ENCODE assay signal across 14 cellular contexts in genomic region chr12:118302053-118302452, GRCh38.
DNase-seq lines count a peak whose midpoint lies in the region; ATAC-seq and TF ChIP-seq lines count a peak whose summit lies in the region.
"Had no signal": no experiment of that assay in that cellular context is flagged by ENCODE, and none has a peak within 500 bp of the region (broad histone marks: within the 10 kb centered on the region; RNA-seq: fewer than 3 reads in every experiment).

No MANE protein-coding gene starts in this region.

- CTCF ChIA-PET in PC-9 (lab: Charles Lee): no interaction called here

- peak overlapping the region; percentile 66 for H3K27ac ChIP-seq in PC-9
- peak overlapping the region; percentile 19 for H3K27ac ChIP-seq in epithelial cell of prostate

- no peaks in the 10 kb centered on the region for H3K9me2 ChIP-seq in PC-9 (ENCODE audit: insufficient read depth)

- no peak overlapping the region for H3K4me3 Mint-ChIP-seq in stimulated activated effector memory CD8-positive, alpha-beta T cell treated with anti-CD3 and anti-CD28 coated beads, Interleukin-12 subunit alpha, Interleukin-12 subunit beta, amount 100 ng/mL, for 72 hours
- H3K4me3 Mint-ChIP-seq: activated CD4-positive, alpha-beta memory T cell treated with anti-CD3 and anti-CD28 coated beads for 36 hours; activated naive CD4-positive, alpha-beta T cell treated with anti-CD3 and anti-CD28 coated beads, Interleukin-2, amount 50 U/mL, for 24 hours; T-helper 1 cell treated with Interleukin-12 subunit alpha and Interleukin-12 subunit beta and Interleukin-4 antibody, amounts not matched to agents 30 μg/mL and 1 μg/mL, for 36 hours had no signal

- POLR2A ChIA-PET in PC-9 (lab: Charles Lee; ENCODE audit: unreplicated experiment): no interaction called here

- H3K36me3 Mint-ChIP-seq in stimulated activated effector memory CD8-positive, alpha-beta T cell treated with anti-CD3 and anti-CD28 coated beads, Interleukin-12 subunit alpha, Interleukin-12 subunit beta, amount 100 ng/mL, for 72 hours: peaks cover 7% of the 10 kb centered on the region
- H3K36me3 Mint-ChIP-seq: activated CD4-positive, alpha-beta memory T cell treated with anti-CD3 and anti-CD28 coated beads for 36 hours had no signal

- H3K27ac Mint-ChIP-seq in stimulated activated effector memory CD8-positive, alpha-beta T cell treated with anti-CD3 and anti-CD28 coated beads, Interleukin-12 subunit alpha, Interleukin-12 subunit beta, amount 100 ng/mL, for 72 hours: no peak overlapping the region
- H3K27ac Mint-ChIP-seq: activated CD4-positive, alpha-beta memory T cell treated with anti-CD3 and anti-CD28 coated beads for 36 hours; T-helper 1 cell treated with Interleukin-12 subunit alpha and Interleukin-12 subunit beta and Interleukin-4 antibody, amounts not matched to agents 30 μg/mL and 1 μg/mL, for 36 hours had no signal

- H3F3A ChIP-seq in PC-9 (ENCODE audit: insufficient read depth, low read depth): peaks cover 28% of the 10 kb centered on the region

- peak; percentile 41 for ATAC-seq in stimulated activated effector memory CD8-positive, alpha-beta T cell treated with anti-CD3 and anti-CD28 coated beads, Interleukin-12 subunit alpha, Interleukin-12 subunit beta, amount 100 ng/mL, for 72 hours
- ATAC-seq in GM21737 (IDR thresholded peaks at IDR 0.05; ENCODE audit: unreplicated experiment) (no peak), GM21390 (IDR thresholded peaks at IDR 0.05; ENCODE audit: unreplicated experiment) (no peak)

- intact Hi-C loops in PC-9 (cut with micrococcal nuclease; ENCODE audit: unreplicated experiment): loop anchor here (1.0 to 5.0 kb wide), 4 partner anchors 29 to 120 kb away; partner anchors contain the start of gene TAOK3

- H3K27me3 ChIP-seq in PC-9 (ENCODE audit: insufficient read depth, low read depth): no peaks in the 10 kb centered on the region

- no peaks in the 10 kb centered on the region for H4K20me1 ChIP-seq in PC-9 (ENCODE audit: insufficient read depth)

- peak; percentile 5 for DNase-seq in NCI-H2029 (lab: John Stamatoyannopoulos, UW)
- no peak for DNase-seq in NCI-H2029 treated with DMSO at 0.1 percent for 48 hours (lab: John Stamatoyannopoulos, UW)
- DNase-seq in PC-9: peak; percentile 75 to 97
- DNase-seq in epithelial cell of prostate (ENCODE audit: low read depth, low spot score): peak; percentile 16
- DNase-seq in stimulated activated effector memory CD8-positive, alpha-beta T cell treated with anti-CD3 and anti-CD28 coated beads, Interleukin-12 subunit alpha, Interleukin-12 subunit beta, amount 100 ng/mL, for 72 hours (ENCODE audit: low spot score in 2 of 2): no peak
- DNase-seq in DMS114 treated with DMSO at 0.1 percent for 48 hours (lab: John Stamatoyannopoulos, UW; ENCODE audit: unreplicated experiment): no peak
- DNase-seq: 8988T; activated CD4-positive, alpha-beta memory T cell treated with anti-CD3 and anti-CD28 coated beads for 36 hours; DMS79; NCI-H82 had no signal

- H3K79me2 ChIP-seq in PC-9 (ENCODE audit: low read depth): peaks cover 37% of the 10 kb centered on the region

- no peaks in the 10 kb centered on the region for H3K36me3 ChIP-seq in PC-9 (ENCODE audit: low read depth)

- H3K4me2 ChIP-seq in PC-9: peak overlapping the region; percentile 57

- no peak for TF ChIP-seq CTCF in PC-9 (conservative IDR thresholded peaks at IDR 0.05)

- peaks cover 54% of the 10 kb centered on the region for H3K4me1 ChIP-seq in PC-9 (replicated peaks; ENCODE audit: insufficient read depth)

- no TSS peak for BruUV-seq in PC-9 (replicated peaks; lab: Mats Ljungman, UMichigan)

- peaks cover 43% of the 10 kb centered on the region for H3K4me1 Mint-ChIP-seq in stimulated activated effector memory CD8-positive, alpha-beta T cell treated with anti-CD3 and anti-CD28 coated beads, Interleukin-12 subunit alpha, Interleukin-12 subunit beta, amount 100 ng/mL, for 72 hours

- no peak overlapping the region for H2AFZ ChIP-seq in PC-9

- no peaks in the 10 kb centered on the region for H3K9me3 ChIP-seq in PC-9 (ENCODE audit: insufficient read depth, low read depth)

- no peaks in the 10 kb centered on the region for H3K9me3 Mint-ChIP-seq in stimulated activated effector memory CD8-positive, alpha-beta T cell treated with anti-CD3 and anti-CD28 coated beads, Interleukin-12 subunit alpha, Interleukin-12 subunit beta, amount 100 ng/mL, for 72 hours
- H3K9me3 Mint-ChIP-seq: activated CD4-positive, alpha-beta memory T cell treated with anti-CD3 and anti-CD28 coated beads for 36 hours; activated naive CD4-positive, alpha-beta T cell treated with anti-CD3 and anti-CD28 coated beads, Interleukin-2, amount 50 U/mL, for 24 hours; T-helper 1 cell treated with Interleukin-12 subunit alpha and Interleukin-12 subunit beta and Interleukin-4 antibody, amounts not matched to agents 30 μg/mL and 1 μg/mL, for 36 hours had no signal

- H3K4me3 ChIP-seq in PC-9: no peak overlapping the region

Comparison
In these comparisons a context has a peak if more than half of its experiments do, and no peak if none do; other contexts are left out.
1. DNase-seq: peak in NCI-H2029 (single experiment), PC-9 (2 of 2) and epithelial cell of prostate (single experiment); none in NCI-H2029 treated with DMSO at 0.1 percent for 48 hours (single experiment), stimulated activated effector memory CD8-positive, alpha-beta T cell treated with anti-CD3 and anti-CD28 coated beads, Interleukin-12 subunit alpha, Interleukin-12 subunit beta, amount 100 ng/mL, for 72 hours (0 of 2) and DMS114 treated with DMSO at 0.1 percent for 48 hours (single experiment).